In the genomic region with DNA sequence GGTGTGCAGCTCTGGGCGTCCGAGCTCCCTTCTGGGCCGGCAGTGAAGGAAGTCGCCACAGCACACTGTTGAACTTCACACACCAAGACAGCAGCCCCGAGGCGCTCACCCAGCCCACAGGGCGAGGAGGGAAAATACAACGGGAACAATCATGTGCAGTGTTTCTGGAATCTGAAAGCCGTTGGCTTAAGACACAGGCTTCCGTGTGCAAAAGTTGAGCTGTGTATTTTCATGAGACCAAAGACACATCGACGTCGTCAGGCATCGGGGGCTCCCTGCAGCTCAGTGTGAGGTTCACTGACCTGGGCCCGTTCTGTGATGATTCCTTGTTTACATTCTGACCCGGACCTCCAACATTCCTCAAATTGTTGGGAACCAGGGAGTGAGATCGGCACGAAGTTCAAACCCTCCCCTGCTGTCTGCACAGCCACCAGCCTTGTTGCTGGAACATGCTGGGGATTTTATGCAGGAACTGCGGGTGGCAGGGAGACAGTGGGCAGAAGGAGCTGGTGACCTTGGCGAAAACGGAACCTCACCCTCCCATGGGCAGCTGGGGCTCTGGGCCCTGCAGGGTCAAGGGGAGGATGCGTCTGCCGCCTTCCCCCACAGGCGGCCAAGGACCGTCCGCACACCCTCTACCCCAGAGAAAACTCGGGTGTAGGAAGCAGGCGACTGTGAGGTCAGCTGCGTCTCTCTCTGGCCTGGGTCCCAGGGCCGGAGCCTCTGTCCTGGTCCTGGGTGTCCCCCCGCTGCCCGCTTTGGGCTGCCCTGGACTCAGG, we compare ENCODE assay signal across 1 cellular context.
TF ChIP-seq lines count a peak whose summit lies in the region.

No MANE protein-coding gene starts in this region.

TF ChIP-seq in HepG2, 621 proteins besides CTCF, POLR2A, EP300 and RAD21 (continued from another document and continues in another):
- TF ChIP-seq, protein P1, sequence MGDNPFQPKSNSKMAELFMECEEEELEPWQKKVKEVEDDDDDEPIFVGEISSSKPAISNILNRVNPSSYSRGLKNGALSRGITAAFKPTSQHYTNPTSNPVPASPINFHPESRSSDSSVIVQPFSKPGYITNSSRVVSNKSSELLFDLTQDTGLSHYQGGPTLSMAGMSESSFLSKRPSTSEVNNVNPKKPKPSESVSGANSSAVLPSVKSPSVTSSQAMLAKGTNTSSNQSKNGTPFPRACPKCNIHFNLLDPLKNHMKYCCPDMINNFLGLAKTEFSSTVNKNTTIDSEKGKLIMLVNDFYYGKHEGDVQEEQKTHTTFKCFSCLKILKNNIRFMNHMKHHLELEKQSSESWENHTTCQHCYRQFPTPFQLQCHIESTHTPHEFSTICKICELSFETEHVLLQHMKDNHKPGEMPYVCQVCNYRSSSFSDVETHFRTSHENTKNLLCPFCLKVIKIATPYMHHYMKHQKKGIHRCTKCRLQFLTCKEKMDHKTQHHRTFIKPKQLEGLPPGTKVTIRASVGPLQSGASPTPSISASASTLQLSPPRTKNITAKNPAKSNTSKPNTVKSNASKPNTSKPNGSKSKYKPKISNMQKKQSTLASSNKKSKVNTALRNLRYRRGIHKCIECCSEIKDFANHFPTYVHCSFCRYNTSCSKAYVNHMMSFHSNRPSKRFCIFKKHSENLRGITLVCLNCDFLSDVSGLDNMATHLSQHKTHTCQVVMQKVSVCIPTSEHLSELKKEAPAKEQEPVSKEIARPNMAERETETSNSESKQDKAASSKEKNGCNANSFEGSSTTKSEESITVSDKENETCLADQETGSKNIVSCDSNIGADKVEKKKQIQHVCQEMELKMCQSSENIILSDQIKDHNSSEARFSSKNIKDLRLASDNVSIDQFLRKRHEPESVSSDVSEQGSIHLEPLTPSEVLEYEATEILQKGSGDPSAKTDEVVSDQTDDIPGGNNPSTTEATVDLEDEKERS (CRISPR knock-in tag; IDR thresholded peaks at IDR 0.05), result peak; percentile 79
- TF ChIP-seq MTF2 (CRISPR knock-in tag; IDR thresholded peaks at IDR 0.05; ENCODE audit: borderline replicate concordance) (peak; percentile 95), PHF8 (CRISPR knock-in tag; IDR thresholded peaks at IDR 0.05) (peak; percentile 68; the same call in 1 of the 2 replicates), YEATS2 (CRISPR knock-in tag; IDR thresholded peaks at IDR 0.05; ENCODE audit: borderline replicate concordance) (peak; percentile 71), ELF4 (CRISPR knock-in tag; IDR thresholded peaks at IDR 0.05; ENCODE audit: borderline replicate concordance) (no peak), NFE2L2 (IDR thresholded peaks at IDR 0.05; ENCODE audit: low read length) (no peak), RBM39 (IDR thresholded peaks at IDR 0.05; ENCODE audit: low read depth, low read length, poor library complexity, severe bottlenecking) (no peak), AHR (CRISPR knock-in tag; IDR thresholded peaks at IDR 0.05) (0 out of 2 replicates have a peak, but pooled peaks have one; percentile 35), SMC3 (IDR thresholded peaks at IDR 0.05; ENCODE audit: low read length) (peak; percentile 36; the same call in 1 of the 2 replicates), ZNF3 (CRISPR knock-in tag; IDR thresholded peaks at IDR 0.05) (peak; percentile 55; the same call in 1 of the 2 replicates), ZBTB3 (CRISPR knock-in tag; IDR thresholded peaks at IDR 0.05; ENCODE audit: borderline replicate concordance, low read depth) (no peak), ZNF468 (CRISPR knock-in tag; IDR thresholded peaks at IDR 0.05) (peak; percentile 65; the same call in 1 of the 2 replicates), ZNF569 (CRISPR knock-in tag; IDR thresholded peaks at IDR 0.05; ENCODE audit: borderline replicate concordance) (no peak), MYNN (CRISPR knock-in tag; IDR thresholded peaks at IDR 0.05; ENCODE audit: low read depth) (no peak), JUN (CRISPR knock-in tag; IDR thresholded peaks at IDR 0.05) (peak; percentile 72), FOXA1 (IDR thresholded peaks at IDR 0.05) (peak; percentile 82), FOXA1 (CRISPR knock-in tag; IDR thresholded peaks at IDR 0.05) (peak; percentile 99), DR1 (CRISPR knock-in tag; IDR thresholded peaks at IDR 0.05) (no peak), ZFP62 (CRISPR knock-in tag; IDR thresholded peaks at IDR 0.05) (no peak), HMG20B (CRISPR knock-in tag; conservative IDR thresholded peaks at IDR 0.05) (peak; percentile 93), BRD4 (CRISPR knock-in tag; IDR thresholded peaks at IDR 0.05) (no peak), ZNF292 (CRISPR knock-in tag; IDR thresholded peaks at IDR 0.05; ENCODE audit: borderline replicate concordance, low read depth) (peak; percentile 98), ZNF367 (CRISPR knock-in tag; IDR thresholded peaks at IDR 0.05; ENCODE audit: borderline replicate concordance) (no peak), TCF7L2 (IDR thresholded peaks at IDR 0.05; ENCODE audit: low read depth, low read length) (no peak), ELF1 (CRISPR knock-in tag; IDR thresholded peaks at IDR 0.05) (peak; percentile 54; the same call in 1 of the 2 replicates), ONECUT2 (CRISPR knock-in tag; IDR thresholded peaks at IDR 0.05) (no peak), ZNF136 (CRISPR knock-in tag; IDR thresholded peaks at IDR 0.05; ENCODE audit: low read depth) (peak; percentile 90), EED (CRISPR knock-in tag; IDR thresholded peaks at IDR 0.05) (no peak; the same call in 1 of the 2 replicates), NFE2 (CRISPR knock-in tag; IDR thresholded peaks at IDR 0.05) (no peak), ZFP41 (CRISPR knock-in tag; IDR thresholded peaks at IDR 0.05; ENCODE audit: borderline replicate concordance) (no peak), ZNF782 (CRISPR knock-in tag; IDR thresholded peaks at IDR 0.05; ENCODE audit: borderline replicate concordance) (peak; percentile 97; the same call in 1 of the 2 replicates), ZNF878 (CRISPR knock-in tag; IDR thresholded peaks at IDR 0.05) (peak; percentile 96), TEAD3 (CRISPR knock-in tag; optimal IDR thresholded peaks at IDR 0.05; ENCODE audit: borderline replicate concordance) (peak; percentile 100), ESRRA (CRISPR knock-in tag; IDR thresholded peaks at IDR 0.05; ENCODE audit: low read depth) (peak; percentile 87), ZNF235 (CRISPR knock-in tag; IDR thresholded peaks at IDR 0.05; ENCODE audit: borderline replicate concordance) (no peak), SRY (CRISPR knock-in tag; IDR thresholded peaks at IDR 0.05) (no peak; the same call in 1 of the 2 replicates), THYN1 (CRISPR knock-in tag; IDR thresholded peaks at IDR 0.05; ENCODE audit: borderline replicate concordance, low read depth) (no peak)
- TF ChIP-seq, protein P2, sequence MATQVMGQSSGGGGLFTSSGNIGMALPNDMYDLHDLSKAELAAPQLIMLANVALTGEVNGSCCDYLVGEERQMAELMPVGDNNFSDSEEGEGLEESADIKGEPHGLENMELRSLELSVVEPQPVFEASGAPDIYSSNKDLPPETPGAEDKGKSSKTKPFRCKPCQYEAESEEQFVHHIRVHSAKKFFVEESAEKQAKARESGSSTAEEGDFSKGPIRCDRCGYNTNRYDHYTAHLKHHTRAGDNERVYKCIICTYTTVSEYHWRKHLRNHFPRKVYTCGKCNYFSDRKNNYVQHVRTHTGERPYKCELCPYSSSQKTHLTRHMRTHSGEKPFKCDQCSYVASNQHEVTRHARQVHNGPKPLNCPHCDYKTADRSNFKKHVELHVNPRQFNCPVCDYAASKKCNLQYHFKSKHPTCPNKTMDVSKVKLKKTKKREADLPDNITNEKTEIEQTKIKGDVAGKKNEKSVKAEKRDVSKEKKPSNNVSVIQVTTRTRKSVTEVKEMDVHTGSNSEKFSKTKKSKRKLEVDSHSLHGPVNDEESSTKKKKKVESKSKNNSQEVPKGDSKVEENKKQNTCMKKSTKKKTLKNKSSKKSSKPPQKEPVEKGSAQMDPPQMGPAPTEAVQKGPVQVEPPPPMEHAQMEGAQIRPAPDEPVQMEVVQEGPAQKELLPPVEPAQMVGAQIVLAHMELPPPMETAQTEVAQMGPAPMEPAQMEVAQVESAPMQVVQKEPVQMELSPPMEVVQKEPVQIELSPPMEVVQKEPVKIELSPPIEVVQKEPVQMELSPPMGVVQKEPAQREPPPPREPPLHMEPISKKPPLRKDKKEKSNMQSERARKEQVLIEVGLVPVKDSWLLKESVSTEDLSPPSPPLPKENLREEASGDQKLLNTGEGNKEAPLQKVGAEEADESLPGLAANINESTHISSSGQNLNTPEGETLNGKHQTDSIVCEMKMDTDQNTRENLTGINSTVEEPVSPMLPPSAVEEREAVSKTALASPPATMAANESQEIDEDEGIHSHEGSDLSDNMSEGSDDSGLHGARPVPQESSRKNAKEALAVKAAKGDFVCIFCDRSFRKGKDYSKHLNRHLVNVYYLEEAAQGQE (IDR thresholded peaks at IDR 0.05; ENCODE audit: borderline replicate concordance in 1 of 2, low read depth in 1 of 2, low read length in 2 of 2), result 0 out of 4 replicates have a peak, but pooled peaks of 1 of the 2 experiments have one; percentile 50
- TF ChIP-seq, protein P3, sequence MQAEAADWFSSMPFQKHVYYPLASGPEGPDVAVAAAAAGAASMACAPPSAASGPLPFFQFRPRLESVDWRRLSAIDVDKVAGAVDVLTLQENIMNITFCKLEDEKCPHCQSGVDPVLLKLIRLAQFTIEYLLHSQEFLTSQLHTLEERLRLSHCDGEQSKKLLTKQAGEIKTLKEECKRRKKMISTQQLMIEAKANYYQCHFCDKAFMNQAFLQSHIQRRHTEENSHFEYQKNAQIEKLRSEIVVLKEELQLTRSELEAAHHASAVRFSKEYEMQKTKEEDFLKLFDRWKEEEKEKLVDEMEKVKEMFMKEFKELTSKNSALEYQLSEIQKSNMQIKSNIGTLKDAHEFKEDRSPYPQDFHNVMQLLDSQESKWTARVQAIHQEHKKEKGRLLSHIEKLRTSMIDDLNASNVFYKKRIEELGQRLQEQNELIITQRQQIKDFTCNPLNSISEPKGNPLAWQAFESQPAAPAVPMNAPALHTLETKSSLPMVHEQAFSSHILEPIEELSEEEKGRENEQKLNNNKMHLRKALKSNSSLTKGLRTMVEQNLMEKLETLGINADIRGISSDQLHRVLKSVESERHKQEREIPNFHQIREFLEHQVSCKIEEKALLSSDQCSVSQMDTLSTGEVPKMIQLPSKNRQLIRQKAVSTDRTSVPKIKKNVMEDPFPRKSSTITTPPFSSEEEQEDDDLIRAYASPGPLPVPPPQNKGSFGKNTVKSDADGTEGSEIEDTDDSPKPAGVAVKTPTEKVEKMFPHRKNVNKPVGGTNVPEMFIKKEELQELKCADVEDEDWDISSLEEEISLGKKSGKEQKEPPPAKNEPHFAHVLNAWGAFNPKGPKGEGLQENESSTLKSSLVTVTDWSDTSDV (CRISPR knock-in tag; IDR thresholded peaks at IDR 0.05), result no peak
- TF ChIP-seq, protein P4, sequence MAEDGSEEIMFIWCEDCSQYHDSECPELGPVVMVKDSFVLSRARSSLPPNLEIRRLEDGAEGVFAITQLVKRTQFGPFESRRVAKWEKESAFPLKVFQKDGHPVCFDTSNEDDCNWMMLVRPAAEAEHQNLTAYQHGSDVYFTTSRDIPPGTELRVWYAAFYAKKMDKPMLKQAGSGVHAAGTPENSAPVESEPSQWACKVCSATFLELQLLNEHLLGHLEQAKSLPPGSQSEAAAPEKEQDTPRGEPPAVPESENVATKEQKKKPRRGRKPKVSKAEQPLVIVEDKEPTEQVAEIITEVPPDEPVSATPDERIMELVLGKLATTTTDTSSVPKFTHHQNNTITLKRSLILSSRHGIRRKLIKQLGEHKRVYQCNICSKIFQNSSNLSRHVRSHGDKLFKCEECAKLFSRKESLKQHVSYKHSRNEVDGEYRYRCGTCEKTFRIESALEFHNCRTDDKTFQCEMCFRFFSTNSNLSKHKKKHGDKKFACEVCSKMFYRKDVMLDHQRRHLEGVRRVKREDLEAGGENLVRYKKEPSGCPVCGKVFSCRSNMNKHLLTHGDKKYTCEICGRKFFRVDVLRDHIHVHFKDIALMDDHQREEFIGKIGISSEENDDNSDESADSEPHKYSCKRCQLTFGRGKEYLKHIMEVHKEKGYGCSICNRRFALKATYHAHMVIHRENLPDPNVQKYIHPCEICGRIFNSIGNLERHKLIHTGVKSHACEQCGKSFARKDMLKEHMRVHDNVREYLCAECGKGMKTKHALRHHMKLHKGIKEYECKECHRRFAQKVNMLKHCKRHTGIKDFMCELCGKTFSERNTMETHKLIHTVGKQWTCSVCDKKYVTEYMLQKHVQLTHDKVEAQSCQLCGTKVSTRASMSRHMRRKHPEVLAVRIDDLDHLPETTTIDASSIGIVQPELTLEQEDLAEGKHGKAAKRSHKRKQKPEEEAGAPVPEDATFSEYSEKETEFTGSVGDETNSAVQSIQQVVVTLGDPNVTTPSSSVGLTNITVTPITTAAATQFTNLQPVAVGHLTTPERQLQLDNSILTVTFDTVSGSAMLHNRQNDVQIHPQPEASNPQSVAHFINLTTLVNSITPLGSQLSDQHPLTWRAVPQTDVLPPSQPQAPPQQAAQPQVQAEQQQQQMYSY (CRISPR knock-in tag; IDR thresholded peaks at IDR 0.05), result peak; percentile 43; the same call in 1 of the 2 replicates
- TF ChIP-seq, protein P5, sequence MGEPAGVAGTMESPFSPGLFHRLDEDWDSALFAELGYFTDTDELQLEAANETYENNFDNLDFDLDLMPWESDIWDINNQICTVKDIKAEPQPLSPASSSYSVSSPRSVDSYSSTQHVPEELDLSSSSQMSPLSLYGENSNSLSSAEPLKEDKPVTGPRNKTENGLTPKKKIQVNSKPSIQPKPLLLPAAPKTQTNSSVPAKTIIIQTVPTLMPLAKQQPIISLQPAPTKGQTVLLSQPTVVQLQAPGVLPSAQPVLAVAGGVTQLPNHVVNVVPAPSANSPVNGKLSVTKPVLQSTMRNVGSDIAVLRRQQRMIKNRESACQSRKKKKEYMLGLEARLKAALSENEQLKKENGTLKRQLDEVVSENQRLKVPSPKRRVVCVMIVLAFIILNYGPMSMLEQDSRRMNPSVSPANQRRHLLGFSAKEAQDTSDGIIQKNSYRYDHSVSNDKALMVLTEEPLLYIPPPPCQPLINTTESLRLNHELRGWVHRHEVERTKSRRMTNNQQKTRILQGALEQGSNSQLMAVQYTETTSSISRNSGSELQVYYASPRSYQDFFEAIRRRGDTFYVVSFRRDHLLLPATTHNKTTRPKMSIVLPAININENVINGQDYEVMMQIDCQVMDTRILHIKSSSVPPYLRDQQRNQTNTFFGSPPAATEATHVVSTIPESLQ (CRISPR knock-in tag; conservative IDR thresholded peaks at IDR 0.05), result no peak
- TF ChIP-seq, protein P6, sequence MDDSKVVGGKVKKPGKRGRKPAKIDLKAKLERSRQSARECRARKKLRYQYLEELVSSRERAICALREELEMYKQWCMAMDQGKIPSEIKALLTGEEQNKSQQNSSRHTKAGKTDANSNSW (CRISPR knock-in tag; IDR thresholded peaks at IDR 0.05; ENCODE audit: borderline replicate concordance), result no peak
- TF ChIP-seq, protein P7, sequence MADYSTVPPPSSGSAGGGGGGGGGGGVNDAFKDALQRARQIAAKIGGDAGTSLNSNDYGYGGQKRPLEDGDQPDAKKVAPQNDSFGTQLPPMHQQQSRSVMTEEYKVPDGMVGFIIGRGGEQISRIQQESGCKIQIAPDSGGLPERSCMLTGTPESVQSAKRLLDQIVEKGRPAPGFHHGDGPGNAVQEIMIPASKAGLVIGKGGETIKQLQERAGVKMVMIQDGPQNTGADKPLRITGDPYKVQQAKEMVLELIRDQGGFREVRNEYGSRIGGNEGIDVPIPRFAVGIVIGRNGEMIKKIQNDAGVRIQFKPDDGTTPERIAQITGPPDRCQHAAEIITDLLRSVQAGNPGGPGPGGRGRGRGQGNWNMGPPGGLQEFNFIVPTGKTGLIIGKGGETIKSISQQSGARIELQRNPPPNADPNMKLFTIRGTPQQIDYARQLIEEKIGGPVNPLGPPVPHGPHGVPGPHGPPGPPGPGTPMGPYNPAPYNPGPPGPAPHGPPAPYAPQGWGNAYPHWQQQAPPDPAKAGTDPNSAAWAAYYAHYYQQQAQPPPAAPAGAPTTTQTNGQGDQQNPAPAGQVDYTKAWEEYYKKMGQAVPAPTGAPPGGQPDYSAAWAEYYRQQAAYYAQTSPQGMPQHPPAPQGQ (CRISPR knock-in tag; IDR thresholded peaks at IDR 0.05; ENCODE audit: borderline replicate concordance), result no peak; the same call in 1 of the 2 replicates
